ENCODE assay signal across 26 cellular contexts in the genomic region with DNA sequence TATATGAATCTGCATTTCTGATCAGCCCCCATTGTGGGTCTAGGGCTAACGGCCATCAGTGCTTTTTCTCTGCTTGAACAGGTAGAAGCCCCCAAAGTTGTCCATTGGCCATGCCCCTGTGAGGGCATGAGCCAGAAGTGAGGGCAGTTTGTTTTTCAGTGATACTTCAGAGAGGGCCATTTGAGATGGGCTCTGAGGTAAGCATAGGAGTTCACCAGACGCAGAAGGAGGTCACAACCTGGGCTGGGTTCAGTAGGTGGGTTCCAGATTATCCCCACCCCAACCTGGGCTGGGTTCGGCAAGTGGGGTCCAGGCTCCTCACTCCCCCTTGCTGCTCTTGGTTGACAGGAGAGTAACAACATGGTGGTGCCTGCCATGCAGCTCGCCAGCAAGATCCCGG.
"Had no signal": no experiment of that assay in that cellular context is flagged by ENCODE, and none has a peak within 500 bp of the region (broad histone marks: within the 10 kb centered on the region; RNA-seq: fewer than 3 reads in every experiment).

No MANE protein-coding gene starts in this region.

- ATAC-seq: naive thymus-derived CD4-positive, alpha-beta T cell; natural killer cell; psoas muscle; right cardiac atrium; right lobe of liver; stimulated activated effector memory CD8-positive, alpha-beta T cell treated with anti-CD3 and anti-CD28 coated beads, Interleukin-12 subunit alpha, Interleukin-12 subunit beta, amount 100 ng/mL, for 72 hours; stimulated activated naive B cell treated with anti-CD40 and anti-IgM and Interleukin-4, amounts not matched to agents 10 μg/mL and 1 μg/mL and 100 μg/mL, for 72 hours had no signal

- H2AFZ ChIP-seq: neural progenitor cell, parathyroid adenoma had no signal

- H3K9ac ChIP-seq: neural progenitor cell, parathyroid adenoma had no signal

- H3K4me2 ChIP-seq: neural progenitor cell had no signal

- H3K36me3 ChIP-seq: neural progenitor cell, ovary had no signal

- H3K27me3 ChIP-seq: neural progenitor cell, neutrophil, ovary, right lobe of liver, sigmoid colon, stomach, thyroid gland, tibial nerve, upper lobe of left lung, vagina had no signal

- H3K27ac ChIP-seq: neural progenitor cell, neutrophil, ovary, parathyroid adenoma, psoas muscle, right lobe of liver, sigmoid colon, stomach, thoracic aorta, thyroid gland, tibial nerve, upper lobe of left lung, vagina had no signal

- H3K9me3 ChIP-seq: neutrophil, ovary, psoas muscle, right lobe of liver, sigmoid colon, stomach, thoracic aorta, thyroid gland, tibial nerve, upper lobe of left lung, vagina had no signal

- H3K4me3 ChIP-seq: neural progenitor cell, ovary, psoas muscle, right lobe of liver, sigmoid colon, stomach, thoracic aorta, thyroid gland, tibial nerve, upper lobe of left lung, vagina had no signal

- H3K4me1 ChIP-seq: neural progenitor cell, parathyroid adenoma, psoas muscle, right lobe of liver, sigmoid colon, stomach, thyroid gland, tibial nerve, vagina had no signal

- DNase-seq: naive thymus-derived CD4-positive, alpha-beta T cell; natural killer cell; ovary; posterior cingulate gyrus; psoas muscle; right cardiac atrium; right lobe of liver; sigmoid colon; small intestine; stimulated activated CD4-positive, alpha-beta T cell treated with anti-CD3 and anti-CD28 coated beads, Interleukin-15, amount 100 ng/mL, for 24 hours; stimulated activated CD4-positive, alpha-beta T cell treated with anti-CD3 and anti-CD28 coated beads, Interleukin-2, amount 100 ng/mL, for 24 hours; stimulated activated CD4-positive, alpha-beta T cell treated with anti-CD3 and anti-CD28 coated beads, Interleukin-2, amount 100 ng/mL, for 48 hours; stimulated activated CD4-positive, alpha-beta T cell treated with anti-CD3 and anti-CD28 coated beads, Interleukin-4, amount 100 ng/mL, for 24 hours; stimulated activated naive B cell treated with anti-CD40 and anti-IgM and Interleukin-4, amounts not matched to agents 10 μg/mL and 1 μg/mL and 100 μg/mL, for 72 hours; stimulated activated naive CD4-positive, alpha-beta T cell treated with Interleukin-2 at 50 U/mL for 16 hours; stomach; thyroid gland; trophoblast cell; upper lobe of left lung had no signal
